In genomic region chr4:109548655-109549054, GRCh38 we compare ENCODE assay signal across 8 cellular contexts. TPM values are rescaled to one million over a fixed set of nuclear protein-coding genes. Genes with fewer than 3 reads are reported as not detected.
DNase-seq lines count a peak whose midpoint lies in the region; ATAC-seq and TF ChIP-seq lines count a peak whose summit lies in the region.

No MANE protein-coding gene starts in this region.

- H3K4me1 Mint-ChIP-seq in naive B cell (peaks cover 7 to 22% (median 11%) of the 10 kb centered on the region in 3 donors), immature natural killer cell (peaks cover 0 to 1% of the 10 kb centered on the region in 2 donors)

- in situ Hi-C loops in brain microvascular endothelial cell (cut with HindIII; ENCODE audit: low pct_ligation_motif_present, low sequenced_read_pairs), result no loop called here

- H3K9me3 Mint-ChIP-seq in naive B cell, result peaks cover 0 to 4% (median 0%) of the 10 kb centered on the region in 7 donors
- H3K9me3 Mint-ChIP-seq in immature natural killer cell, result no peaks in the 10 kb centered on the region

- ATAC-seq in naive B cell (ENCODE audit: low read depth in 2 of 2) (peak; percentile 27 to 48), HG02642 (IDR thresholded peaks at IDR 0.05; ENCODE audit: poor library complexity, unreplicated experiment) (no peak), GM18517 (IDR thresholded peaks at IDR 0.05; ENCODE audit: unreplicated experiment) (no peak)

- peak overlapping the region in 4 of 6 donors; percentile 10 to 65 (median 49) for H3K27ac Mint-ChIP-seq in naive B cell
- H3K27ac Mint-ChIP-seq in immature natural killer cell, result peak overlapping the region in 1 of 6 donors; percentile 41

- H3K36me3 Mint-ChIP-seq in naive B cell (peaks cover 7 to 10% of the 10 kb centered on the region in 2 donors), immature natural killer cell (peaks cover 6 to 10% (median 9%) of the 10 kb centered on the region in 3 donors)

- no peak for TF ChIP-seq CTCF in brain microvascular endothelial cell (IDR thresholded peaks at IDR 0.05; ENCODE audit: low read depth, low read length, missing control alignments)

- H3K27me3 Mint-ChIP-seq in naive B cell (no peaks in the 10 kb centered on the region), immature natural killer cell (ENCODE audit: low read depth in 3 of 3) (no peaks in the 10 kb centered on the region)

- H3K4me3 ChIP-seq in brain microvascular endothelial cell (ENCODE audit: low read depth, low read length), result no peak overlapping the region

- H3K36me3 ChIP-seq in brain microvascular endothelial cell (replicated peaks), result peaks cover 2% of the 10 kb centered on the region

- peak; percentile 90 for DNase-seq in COLO829 (ENCODE audit: low spot score)
- DNase-seq in MV-4-11 (lab: John Stamatoyannopoulos, UW), result peak; percentile 76
- DNase-seq in brain microvascular endothelial cell, result peak; percentile 79
- DNase-seq in naive B cell, result no peak
- no peak for DNase-seq in immature natural killer cell
- no peak for DNase-seq in KG1 (lab: John Stamatoyannopoulos, UW)

- H3K4me3 Mint-ChIP-seq in naive B cell (no peak overlapping the region), immature natural killer cell (no peak overlapping the region)

- H3K27ac ChIP-seq in brain microvascular endothelial cell, result peak overlapping the region; percentile 51

- H3K27me3 ChIP-seq in brain microvascular endothelial cell (replicated peaks), result no peaks in the 10 kb centered on the region

RNA-seq across cellular contexts. Expression of gene MCUB, which starts 11.4 kb away (rescaled TPM):
- polyA plus RNA-seq in naive B cell (ENCODE audit: low read depth in 6 of 6) (100 to 1,000 TPM; 118 to 213 (median 145) TPM), immature natural killer cell (10 to 100 TPM; 50.9 to 94.2 (median 93.7) TPM)

Comparison
In these comparisons a context has a peak if more than half of its experiments do, and no peak if none do; other contexts are left out.
1. DNase-seq: peak in COLO829 (single experiment), MV-4-11 (single experiment) and brain microvascular endothelial cell (single experiment); none in naive B cell (single experiment), immature natural killer cell (0 of 3) and KG1 (single experiment).
2. ATAC-seq: peak in naive B cell (2 of 2); none in HG02642 (single experiment) and GM18517 (single experiment).